In the genomic region with DNA sequence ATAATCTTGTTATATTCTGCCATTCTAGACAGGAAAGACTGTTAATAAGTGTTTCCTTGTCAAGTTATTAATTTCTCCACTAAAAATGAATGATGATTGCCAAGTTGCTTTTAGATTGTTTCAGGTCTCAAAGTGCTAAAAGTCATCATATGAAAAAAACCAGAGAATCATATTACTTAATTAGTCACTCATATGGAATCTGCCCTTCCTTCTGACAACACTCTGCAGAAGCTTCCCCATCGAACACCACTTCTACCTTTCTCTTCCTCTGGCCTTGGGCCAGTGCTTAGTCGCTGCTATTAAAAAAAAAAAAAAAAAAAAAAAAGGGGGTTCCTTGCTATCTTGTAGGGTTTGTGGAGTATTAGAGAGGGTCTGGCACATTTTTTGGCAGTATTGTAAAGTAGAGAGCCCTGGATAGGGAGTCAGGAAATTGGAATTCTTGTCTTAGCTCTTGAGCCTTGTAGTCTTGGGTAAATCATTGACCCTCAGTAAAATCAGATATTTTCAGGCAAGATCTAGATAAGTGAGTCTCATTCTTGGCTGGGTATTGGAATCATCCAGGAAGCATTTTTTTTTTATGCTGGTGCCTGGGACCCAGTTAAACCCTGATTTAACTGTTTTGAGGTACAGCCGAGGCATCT, we compare ENCODE assay signal across 17 cellular contexts.
DNase-seq lines count a peak whose midpoint lies in the region; ATAC-seq and TF ChIP-seq lines count a peak whose summit lies in the region.
"Had no signal": no experiment of that assay in that cellular context is flagged by ENCODE, and none has a peak within 500 bp of the region (broad histone marks: within the 10 kb centered on the region; RNA-seq: fewer than 3 reads in every experiment).

No MANE protein-coding gene starts in this region.

- no peaks in the 10 kb centered on the region for H3K4me1 ChIP-seq in CD8-positive, alpha-beta T cell (ENCODE audit: insufficient read depth, low read length)
- H3K4me1 ChIP-seq: gastrocnemius medialis, vagina had no signal

- H3K9me3 ChIP-seq in CD8-positive, alpha-beta T cell (ENCODE audit: low read length), result no peaks in the 10 kb centered on the region
- H3K9me3 ChIP-seq: gastrocnemius medialis, vagina had no signal

- H3K36me3 Mint-ChIP-seq in CD8-positive, alpha-beta T cell, result no peaks in the 10 kb centered on the region

- H3K4me1 Mint-ChIP-seq in CD8-positive, alpha-beta T cell (ENCODE audit: low read depth), result no peaks in the 10 kb centered on the region

- POLR2A ChIA-PET in CD8-positive, alpha-beta T cell (lab: Charles Lee), result no interaction called here

- intact Hi-C loops in CD8-positive, alpha-beta T cell (cut with DNase I, micrococcal nuclease), result no loop called here

- DNase-seq in AG10803 (ENCODE audit: low read depth) (peak; percentile 57), astrocyte of the hippocampus (ENCODE audit: low read depth, low spot score) (peak; percentile 35), left kidney (ENCODE audit: low read depth, low spot score) (peak; percentile 33)
- no peak for DNase-seq in CD8-positive, alpha-beta T cell
- DNase-seq in activated T-cell treated with anti-CD3 and anti-CD28 coated beads, Interleukin-2, amount 50 U/mL, for 1 hour, result no peak
- DNase-seq: activated CD4-positive, alpha-beta T cell treated with anti-CD3 and anti-CD28 coated beads for 48 hours; activated gamma-delta T cell; gastrocnemius medialis; kidney; NCI-H1436; nucleus accumbens; stimulated activated CD8-positive, alpha-beta memory T cell treated with anti-CD3 and anti-CD28 coated beads, Interleukin-4, amount 100 ng/mL, for 48 hours had no signal

- TF ChIP-seq RAD21 in Ishikawa (IDR thresholded peaks at IDR 0.05; ENCODE audit: low read depth), result no peak

- H3K27ac ChIP-seq in CD8-positive, alpha-beta T cell (ENCODE audit: low read depth, low read length), result no peak overlapping the region
- H3K27ac ChIP-seq: gastrocnemius medialis, HL-60, vagina had no signal

- H3K4me3 ChIP-seq in AG10803 (ENCODE audit: low read length), result no peak overlapping the region
- H3K4me3 ChIP-seq in CD8-positive, alpha-beta T cell (ENCODE audit: low read depth, low read length), result no peak overlapping the region
- H3K4me3 ChIP-seq: gastrocnemius medialis, vagina had no signal

- no peak for TF ChIP-seq CTCF in AG10803 (conservative IDR thresholded peaks at IDR 0.05; ENCODE audit: low read length)
- TF ChIP-seq CTCF in CD8-positive, alpha-beta T cell (IDR thresholded peaks at IDR 0.05), result no peak

- peaks cover 3% of the 10 kb centered on the region for H3K27me3 Mint-ChIP-seq in CD8-positive, alpha-beta T cell (ENCODE audit: low read depth)

- CTCF ChIA-PET in CD8-positive, alpha-beta T cell (lab: Charles Lee), result no interaction called here

- H3K27me3 ChIP-seq in CD8-positive, alpha-beta T cell (ENCODE audit: insufficient read depth, low read length), result no peaks in the 10 kb centered on the region
- H3K27me3 ChIP-seq: gastrocnemius medialis, vagina had no signal

- H3K36me3 ChIP-seq in CD8-positive, alpha-beta T cell (ENCODE audit: insufficient read depth, low read length), result no peaks in the 10 kb centered on the region
- H3K36me3 ChIP-seq: gastrocnemius medialis, vagina had no signal

- no peak overlapping the region for H3K4me3 Mint-ChIP-seq in CD8-positive, alpha-beta T cell

- no peaks in the 10 kb centered on the region for H3K9me3 Mint-ChIP-seq in CD8-positive, alpha-beta T cell

- ATAC-seq in GM18519 (IDR thresholded peaks at IDR 0.05; ENCODE audit: low FRiP score, unreplicated experiment) (no peak), GM21423 (IDR thresholded peaks at IDR 0.05; ENCODE audit: unreplicated experiment) (no peak)
- ATAC-seq in CD8-positive, alpha-beta T cell, result no peak
- ATAC-seq: gastrocnemius medialis had no signal

- H3K27ac Mint-ChIP-seq in CD8-positive, alpha-beta T cell, result no peak overlapping the region

- TF ChIP-seq EP300 in Ishikawa (IDR thresholded peaks at IDR 0.05; ENCODE audit: borderline replicate concordance), result no peak

TF ChIP-seq in Ishikawa, 13 proteins besides CTCF, POLR2A, EP300 and RAD21:
- TF ChIP-seq TEAD4 (IDR thresholded peaks at IDR 0.05) (no peak), NFIC (IDR thresholded peaks at IDR 0.05) (peak; percentile 54), ZBTB7A (IDR thresholded peaks at IDR 0.05; ENCODE audit: low read depth) (no peak)
- TF ChIP-seq, protein P1, sequence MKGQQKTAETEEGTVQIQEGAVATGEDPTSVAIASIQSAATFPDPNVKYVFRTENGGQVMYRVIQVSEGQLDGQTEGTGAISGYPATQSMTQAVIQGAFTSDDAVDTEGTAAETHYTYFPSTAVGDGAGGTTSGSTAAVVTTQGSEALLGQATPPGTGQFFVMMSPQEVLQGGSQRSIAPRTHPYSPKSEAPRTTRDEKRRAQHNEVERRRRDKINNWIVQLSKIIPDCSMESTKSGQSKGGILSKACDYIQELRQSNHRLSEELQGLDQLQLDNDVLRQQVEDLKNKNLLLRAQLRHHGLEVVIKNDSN (IDR thresholded peaks at IDR 0.05), result no peak

Comparison
In these comparisons a context has a peak if more than half of its experiments do, and no peak if none do; other contexts are left out.
1. DNase-seq: peak in AG10803 (single experiment), astrocyte of the hippocampus (single experiment) and left kidney (single experiment); none in CD8-positive, alpha-beta T cell (0 of 7) and activated T-cell treated with anti-CD3 and anti-CD28 coated beads, Interleukin-2, amount 50 U/mL, for 1 hour (single experiment).